In the genomic region with DNA sequence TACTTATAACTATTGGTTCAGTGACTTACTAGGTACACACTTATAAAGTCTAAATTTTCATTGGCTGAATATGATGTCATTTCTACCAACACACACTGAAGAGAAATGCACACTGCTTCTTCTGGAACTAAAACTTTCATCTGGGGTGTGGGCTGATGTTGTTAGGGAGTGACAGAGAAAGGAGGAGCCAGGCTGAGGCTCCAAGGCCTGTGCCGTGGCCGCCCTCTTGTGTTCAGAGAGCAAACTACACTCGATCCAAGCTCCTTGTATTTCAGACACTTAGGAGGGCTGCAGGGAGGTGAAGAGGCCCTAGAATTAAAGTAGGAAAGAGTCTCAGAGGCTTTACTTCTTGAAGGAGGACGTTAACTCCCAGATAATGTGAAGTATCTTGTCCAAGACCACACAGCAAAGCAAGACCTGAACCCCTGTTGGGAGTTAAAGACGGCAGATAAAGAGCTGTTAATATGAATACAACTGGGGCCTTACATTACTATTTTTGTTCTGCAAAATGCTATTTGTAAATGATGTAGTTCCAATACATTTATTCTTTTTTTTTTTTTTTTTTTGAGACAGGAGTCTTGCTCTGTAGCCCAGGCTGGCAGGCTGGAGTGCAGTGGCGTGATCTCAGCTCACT, we compare ENCODE assay signal across 8 cellular contexts.
DNase-seq lines count a peak whose midpoint lies in the region; ATAC-seq and TF ChIP-seq lines count a peak whose summit lies in the region.

No MANE protein-coding gene starts in this region.

- peak; percentile 94 for TF ChIP-seq CTCF in LNCAP (IDR thresholded peaks at IDR 0.05)

- no peak overlapping the region for H2BK5ac ChIP-seq in trophoblast cell (ENCODE audit: low read depth, low read length, poor library complexity)

- H3K9me3 ChIP-seq in trophoblast cell (ENCODE audit: insufficient read depth, low read depth, low read length) = no peaks in the 10 kb centered on the region

- H3K4ac ChIP-seq in trophoblast cell (ENCODE audit: low read depth, low read length) = no peak overlapping the region

- peaks cover 15 to 20% of the 10 kb centered on the region in 2 experiments for H3K4me1 ChIP-seq in trophoblast cell (ENCODE audit: control insufficient read depth in 1 of 2, insufficient read depth in 2 of 2, low read length in 2 of 2)

- DNase-seq in ELR (ENCODE audit: low read depth) (peak; percentile 78), glomerular visceral epithelial cell (ENCODE audit: extremely low spot score) (peak; percentile 83), trophoblast cell (peak; percentile 78 to 91), ureter (ENCODE audit: low spot score) (peak; percentile 84)
- peak; percentile 15 to 64 (median 60) for DNase-seq in activated naive CD4-positive, alpha-beta T cell (lab: John Stamatoyannopoulos, UW)

- peaks cover 25 to 39% of the 10 kb centered on the region in 2 experiments for H3K36me3 ChIP-seq in trophoblast cell (ENCODE audit: control insufficient read depth in 1 of 2, insufficient read depth in 2 of 2, low read length in 2 of 2)

- peaks cover 6% of the 10 kb centered on the region for H3K79me1 ChIP-seq in trophoblast cell (ENCODE audit: low read length)

- H3K4me2 ChIP-seq in trophoblast cell (ENCODE audit: low read length) = no peak overlapping the region

- no CpG with 5 or more reads among the region's 6 CpGs for WGBS in trophoblast cell (ENCODE audit: extremely low coverage, insufficient coverage, insufficient read length)

- H2BK12ac ChIP-seq in trophoblast cell (ENCODE audit: low read length) = no peak overlapping the region

- H4K91ac ChIP-seq in trophoblast cell (ENCODE audit: low read depth, low read length) = no peak overlapping the region

- H3K14ac ChIP-seq in trophoblast cell (ENCODE audit: low read length) = no peak overlapping the region

- no peak overlapping the region for H3K23ac ChIP-seq in trophoblast cell (ENCODE audit: low read length)

- H2AFZ ChIP-seq in trophoblast cell (ENCODE audit: insufficient read depth, low read length, poor library complexity) = no peak overlapping the region

- H4K12ac ChIP-seq in trophoblast cell (ENCODE audit: low read depth, low read length) = no peak overlapping the region

- ATAC-seq in GM21786 (IDR thresholded peaks at IDR 0.05; ENCODE audit: unreplicated experiment) (peak; percentile 91), SK-N-SH treated with all-trans-retinoic acid at 6 μM for 48 hours (peak; percentile 78)

- no peak overlapping the region for H3K27ac ChIP-seq in trophoblast cell (ENCODE audit: low read depth, low read length)

- H2AK5ac ChIP-seq in trophoblast cell (ENCODE audit: low read length) = no peak overlapping the region

- no peak overlapping the region for H3K18ac ChIP-seq in trophoblast cell (ENCODE audit: low read length)

- H3K9ac ChIP-seq in trophoblast cell (ENCODE audit: low read length) = no peak overlapping the region

- H3K27me3 ChIP-seq in trophoblast cell (ENCODE audit: insufficient read depth, low read length) = no peaks in the 10 kb centered on the region

- peaks cover 2% of the 10 kb centered on the region for H3K79me2 ChIP-seq in trophoblast cell (ENCODE audit: control insufficient read depth, insufficient read depth, low read length, poor library complexity)

- H3K4me3 ChIP-seq in trophoblast cell (ENCODE audit: low read depth, low read length) = no peak overlapping the region

- H2BK120ac ChIP-seq in trophoblast cell (ENCODE audit: insufficient read depth, low read length, poor library complexity) = no peak overlapping the region

- H4K8ac ChIP-seq in trophoblast cell (ENCODE audit: low read depth, low read length) = no peak overlapping the region

TF ChIP-seq in SK-N-SH treated with all-trans-retinoic acid at 6 μM for 48 hours, 23 proteins besides CTCF, POLR2A, EP300 and RAD21:
- no peak for TF ChIP-seq ZFP3 (CRISPR knock-in tag; IDR thresholded peaks at IDR 0.05)
- TF ChIP-seq ISL1 (CRISPR knock-in tag; IDR thresholded peaks at IDR 0.05) = no peak
- TF ChIP-seq, protein P1, sequence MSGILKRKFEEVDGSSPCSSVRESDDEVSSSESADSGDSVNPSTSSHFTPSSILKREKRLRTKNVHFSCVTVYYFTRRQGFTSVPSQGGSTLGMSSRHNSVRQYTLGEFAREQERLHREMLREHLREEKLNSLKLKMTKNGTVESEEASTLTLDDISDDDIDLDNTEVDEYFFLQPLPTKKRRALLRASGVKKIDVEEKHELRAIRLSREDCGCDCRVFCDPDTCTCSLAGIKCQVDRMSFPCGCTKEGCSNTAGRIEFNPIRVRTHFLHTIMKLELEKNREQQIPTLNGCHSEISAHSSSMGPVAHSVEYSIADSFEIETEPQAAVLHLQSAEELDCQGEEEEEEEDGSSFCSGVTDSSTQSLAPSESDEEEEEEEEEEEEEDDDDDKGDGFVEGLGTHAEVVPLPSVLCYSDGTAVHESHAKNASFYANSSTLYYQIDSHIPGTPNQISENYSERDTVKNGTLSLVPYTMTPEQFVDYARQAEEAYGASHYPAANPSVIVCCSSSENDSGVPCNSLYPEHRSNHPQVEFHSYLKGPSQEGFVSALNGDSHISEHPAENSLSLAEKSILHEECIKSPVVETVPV (CRISPR knock-in tag; IDR thresholded peaks at IDR 0.05) = no peak
- no peak for TF ChIP-seq ZNF565 (CRISPR knock-in tag; conservative IDR thresholded peaks at IDR 0.05; ENCODE audit: low read depth)
- no peak for TF ChIP-seq TOX (CRISPR knock-in tag; IDR thresholded peaks at IDR 0.05; ENCODE audit: borderline replicate concordance)
- no peak for TF ChIP-seq ZNF8 (CRISPR knock-in tag; IDR thresholded peaks at IDR 0.05)
- no peak for TF ChIP-seq ESRRG (CRISPR knock-in tag; IDR thresholded peaks at IDR 0.05)
- no peak for TF ChIP-seq ZFP30 (CRISPR knock-in tag; IDR thresholded peaks at IDR 0.05)
- TF ChIP-seq GLIS3 (CRISPR knock-in tag; IDR thresholded peaks at IDR 0.05) = no peak
- TF ChIP-seq ARNTL (CRISPR knock-in tag; IDR thresholded peaks at IDR 0.05; ENCODE audit: borderline replicate concordance, low read depth) = no peak
- no peak for TF ChIP-seq SNAI2 (CRISPR knock-in tag; IDR thresholded peaks at IDR 0.05)
- TF ChIP-seq CSDC2 (CRISPR knock-in tag; IDR thresholded peaks at IDR 0.05) = no peak
- TF ChIP-seq BACH2 (CRISPR knock-in tag; IDR thresholded peaks at IDR 0.05; ENCODE audit: borderline replicate concordance) = no peak
- no peak for TF ChIP-seq OSR1 (CRISPR knock-in tag; IDR thresholded peaks at IDR 0.05)
- no peak for TF ChIP-seq PPARA (CRISPR knock-in tag; IDR thresholded peaks at IDR 0.05; ENCODE audit: borderline replicate concordance)
TF ChIP-seq in SK-N-SH treated with all-trans-retinoic acid at 6 μM for 48 hours: peak in this region for 0.
